Comparison of ENCODE assay signal across 8 cellular contexts in genomic region chr12:93572712-93573551, GRCh38. TPM values are rescaled to one million over a fixed set of nuclear protein-coding genes. Genes with fewer than 3 reads are reported as not detected.
DNase-seq lines count a peak whose midpoint lies in the region; ATAC-seq, FAIRE-seq and TF ChIP-seq lines count a peak whose summit lies in the region.

No MANE protein-coding gene starts in this region.

- no peak for TF ChIP-seq RAD21 in HepG2 (CRISPR knock-in tag; IDR thresholded peaks at IDR 0.05)

- in situ Hi-C loops in Panc1 (cut with HindIII; ENCODE audit: low pct_unique_long_range_greater_than_20kb, low sequenced_read_pairs): no loop called here
- in situ Hi-C loops in HepG2 (cut with HindIII; ENCODE audit: extremely low pct_ligation_motif_present, low pct_unique_long_range_greater_than_20kb): loop anchor here (5.0 kb wide), 2 partner anchors 169 to 529 kb away; no protein-coding TSS in a partner anchor

- no peaks in the 10 kb centered on the region for H3K27me3 ChIP-seq in Panc1 (ENCODE audit: control insufficient read depth, insufficient read depth, low read length)
- peaks cover 3 to 24% of the 10 kb centered on the region in 2 experiments; a peak in 4 of 5 replicates for H3K27me3 ChIP-seq in HepG2 (ENCODE audit: control insufficient read depth in 1 of 2, insufficient read depth in 2 of 2, low read length in 2 of 2)
- H3K27me3 ChIP-seq in WERI-Rb-1 (ENCODE audit: insufficient read depth, low read depth, severe bottlenecking): no peaks in the 10 kb centered on the region

- H3K27ac Mint-ChIP-seq in chondrocyte (ENCODE audit: unreplicated experiment): no peak overlapping the region
- H3K27ac Mint-ChIP-seq in stimulated activated memory B cell treated with anti-CD40 and anti-IgM and Interleukin-4, amounts not matched to agents 10 μg/mL and 1 μg/mL and 100 μg/mL, for 72 hours: peak overlapping the region; percentile 52

- no peak overlapping the region for H3K9ac ChIP-seq in HepG2 (ENCODE audit: insufficient read depth, low read depth, low read length)

- no peaks in the 10 kb centered on the region for H4K20me1 ChIP-seq in HepG2 (ENCODE audit: insufficient read depth, low read length)

- 98% methylated on average over 62 of the region's 75 CpGs for whole genome bisulfite sequencing in HepG2 (ENCODE audit: low lambda C conversion rate)

- intact Hi-C loops in Panc1 (cut with micrococcal nuclease; ENCODE audit: unreplicated experiment): no loop called here
- intact Hi-C loops in HepG2 (cut with micrococcal nuclease; ENCODE audit: unreplicated experiment): no loop called here

- H2AFZ ChIP-seq in HepG2 (ENCODE audit: low read length): no peak overlapping the region

- H3K27me3 Mint-ChIP-seq in chondrocyte (ENCODE audit: low read depth): peaks cover 6% of the 10 kb centered on the region
- peaks cover 38% of the 10 kb centered on the region for H3K27me3 Mint-ChIP-seq in stimulated activated memory B cell treated with anti-CD40 and anti-IgM and Interleukin-4, amounts not matched to agents 10 μg/mL and 1 μg/mL and 100 μg/mL, for 72 hours

- DNase-seq in DMS114 treated with DMSO at 0.1 percent for 48 hours (lab: John Stamatoyannopoulos, UW; ENCODE audit: unreplicated experiment) (peak; percentile 31), Panc1 (ENCODE audit: low read depth, low spot score) (no peak), chondrocyte (ENCODE audit: low spot score) (no peak), HepG2 (ENCODE audit: low spot score) (no peak), MV-4-11 (lab: John Stamatoyannopoulos, UW) (no peak), WERI-Rb-1 (no peak)

- H3K36me3 ChIP-seq in Panc1 (ENCODE audit: control insufficient read depth, insufficient read depth, low read length) (peaks cover 10% of the 10 kb centered on the region), HepG2 (replicated peaks in 1 of 2; ENCODE audit: control insufficient read depth in 1 of 2, insufficient read depth in 2 of 2, low read length in 2 of 2) (no peaks in the 10 kb centered on the region), WERI-Rb-1 (peaks cover 16% of the 10 kb centered on the region)

- peaks cover 19% of the 10 kb centered on the region for H3K4me1 ChIP-seq in Panc1 (ENCODE audit: control insufficient read depth, insufficient read depth, low read length)
- H3K4me1 ChIP-seq in HepG2 (ENCODE audit: insufficient read depth, low read length): peaks cover 16% of the 10 kb centered on the region

- H3K4me3 Mint-ChIP-seq in chondrocyte (ENCODE audit: unreplicated experiment): peak overlapping the region; percentile 73
- H3K4me3 Mint-ChIP-seq in stimulated activated memory B cell treated with anti-CD40 and anti-IgM and Interleukin-4, amounts not matched to agents 10 μg/mL and 1 μg/mL and 100 μg/mL, for 72 hours: peak overlapping the region; percentile 87

- ATAC-seq in Panc1 (no peak), HepG2 (no peak), GM21825 (IDR thresholded peaks at IDR 0.05; ENCODE audit: unreplicated experiment) (no peak)
- no peak for ATAC-seq in stimulated activated memory B cell treated with anti-CD40 and anti-IgM and Interleukin-4, amounts not matched to agents 10 μg/mL and 1 μg/mL and 100 μg/mL, for 72 hours

- no peaks in the 10 kb centered on the region for H3K9me3 Mint-ChIP-seq in chondrocyte (ENCODE audit: low read depth)
- H3K9me3 Mint-ChIP-seq in stimulated activated memory B cell treated with anti-CD40 and anti-IgM and Interleukin-4, amounts not matched to agents 10 μg/mL and 1 μg/mL and 100 μg/mL, for 72 hours: no peaks in the 10 kb centered on the region

- H3K4me2 ChIP-seq in HepG2 (ENCODE audit: low read depth, low read length): no peak overlapping the region

- CTCF ChIA-PET in Panc1 (lab: Charles Lee) (interaction anchor here (1.4 kb wide), 1 partner anchor 529 kb away, joined by 6 read pairs; no protein-coding TSS in a partner anchor), HepG2 (lab: Yijun Ruan, JAX; ENCODE audit: low intra/inter-chr PET ratio, low total read pairs) (no interaction called here)

- TF ChIP-seq POLR2A in HepG2 (IDR thresholded peaks at IDR 0.05; ENCODE audit: insufficient read depth in 1 of 2, low read depth in 2 of 2, low read length in 2 of 2): no peak

- TF ChIP-seq EP300 in HepG2 (IDR thresholded peaks at IDR 0.05; ENCODE audit: low read depth in 2 of 2, low read length in 2 of 2) (no peak), HepG2 (CRISPR knock-in tag; IDR thresholded peaks at IDR 0.05; ENCODE audit: borderline replicate concordance) (no peak)

- H3K9me3 ChIP-seq in Panc1 (ENCODE audit: control insufficient read depth, insufficient read depth, low read depth, low read length): no peaks in the 10 kb centered on the region
- H3K9me3 ChIP-seq in HepG2 (ENCODE audit: low read length): no peaks in the 10 kb centered on the region
- no peaks in the 10 kb centered on the region for H3K9me3 ChIP-seq in WERI-Rb-1 (ENCODE audit: severe bottlenecking)

- POLR2A ChIA-PET in Panc1 (lab: Charles Lee): interaction anchor here (0.6 to 0.7 kb wide), 5 partner anchors 23 to 1811 kb away, joined by 3 to 12 read pairs (median 3); no protein-coding TSS in a partner anchor
- POLR2A ChIA-PET in HepG2 (lab: Yijun Ruan, JAX): no interaction called here

- FAIRE-seq in HepG2 (lab: Jason Lieb, UNC): no peak

- peaks cover 17% of the 10 kb centered on the region for H3K4me1 Mint-ChIP-seq in chondrocyte (ENCODE audit: low read depth)
- H3K4me1 Mint-ChIP-seq in stimulated activated memory B cell treated with anti-CD40 and anti-IgM and Interleukin-4, amounts not matched to agents 10 μg/mL and 1 μg/mL and 100 μg/mL, for 72 hours: peaks cover 26% of the 10 kb centered on the region

- H3K27ac ChIP-seq in Panc1 (ENCODE audit: low read length): peak overlapping the region; percentile 75
- no peak overlapping the region for H3K27ac ChIP-seq in HepG2 (ENCODE audit: extremely low read length, insufficient read depth, low read length)
- no peak overlapping the region for H3K27ac ChIP-seq in WERI-Rb-1

- no peaks in the 10 kb centered on the region for H3K79me2 ChIP-seq in HepG2 (ENCODE audit: insufficient read depth, low read length)

- H3K4me3 ChIP-seq in Panc1 (ENCODE audit: low read depth in 2 of 2, low read length in 2 of 2): peak overlapping the region; percentile 71 to 96
- no peak overlapping the region for H3K4me3 ChIP-seq in HepG2 (replicated peaks in 1 of 3; ENCODE audit: insufficient read depth in 1 of 3, low read depth in 2 of 3, low read length in 3 of 3)
- no peak overlapping the region for H3K4me3 ChIP-seq in WERI-Rb-1 (ENCODE audit: low read depth, low read length)

- BruUV-seq in Panc1 (replicated peaks; lab: Mats Ljungman, UMichigan) (no TSS peak), HepG2 (replicated peaks; lab: Mats Ljungman, UMichigan) (no TSS peak)

- TF ChIP-seq CTCF in Panc1 (IDR thresholded peaks at IDR 0.05): no peak
- TF ChIP-seq CTCF in chondrocyte (IDR thresholded peaks at IDR 0.05): no peak
- no peak for TF ChIP-seq CTCF in HepG2 (CRISPR knock-in tag; IDR thresholded peaks at IDR 0.05)
- TF ChIP-seq CTCF in WERI-Rb-1 (IDR thresholded peaks at IDR 0.05; ENCODE audit: low read depth, low read length): no peak

- no peaks in the 10 kb centered on the region for H3K36me3 Mint-ChIP-seq in chondrocyte (ENCODE audit: low read depth)
- H3K36me3 Mint-ChIP-seq in stimulated activated memory B cell treated with anti-CD40 and anti-IgM and Interleukin-4, amounts not matched to agents 10 μg/mL and 1 μg/mL and 100 μg/mL, for 72 hours: no peaks in the 10 kb centered on the region

TF ChIP-seq in HepG2, 621 proteins besides CTCF, POLR2A, EP300 and RAD21:
- TF ChIP-seq ZNF225 (CRISPR knock-in tag; IDR thresholded peaks at IDR 0.05): no peak
- TF ChIP-seq ZBTB33 (CRISPR knock-in tag; IDR thresholded peaks at IDR 0.05): peak; percentile 66; the same call in 1 of the 2 replicates

RNA-seq across cellular contexts. Expression of gene SOCS2, which starts 0.5 kb away (rescaled TPM):
- 33.8 TPM for total RNA-seq in Panc1 (2021; ENCODE audit: unreplicated experiment)
- 16.7 TPM for polyA plus RNA-seq in Panc1 (2012; ENCODE audit: insufficient read length)
- total RNA-seq in chondrocyte: 2.9 to 8.8 TPM (median 4.9 TPM) in 3 replicates
- 1.5 and 2.4 TPM in 2 replicates for total RNA-seq in HepG2 (2016; rRNA removed; fragmentation: Illumina TruSeq; extraction: Trizol)
- total RNA-seq in HepG2 (2016; cell fraction: cytosol; rRNA removed; fragmentation: Illumina TruSeq; extraction: Trizol; ENCODE audit: low read depth): 0.53 and 0.61 TPM in 2 replicates
- total RNA-seq in HepG2 (2016; cell fraction: insoluble cytoplasmic fraction; rRNA removed; fragmentation: Illumina TruSeq; extraction: Trizol): 1.4 and 1.9 TPM in 2 replicates
- 1.4 and 2.1 TPM in 2 replicates for total RNA-seq in HepG2 (2016; cell fraction: membrane; rRNA removed; fragmentation: Illumina TruSeq; extraction: Trizol)
- 3.1 and 4.0 TPM in 2 replicates for total RNA-seq in HepG2 (2016; cell fraction: nucleus; rRNA removed; fragmentation: Illumina TruSeq; extraction: Trizol)
- polyA plus RNA-seq in HepG2 (2011; rRNA removed): 0.62 and 0.89 TPM in 2 replicates
- 0.51 and 0.54 TPM in 2 replicates for polyA plus RNA-seq in HepG2 (2011; cell fraction: cytosol; rRNA removed)
- 1.6 and 1.9 TPM in 2 replicates for polyA plus RNA-seq in HepG2 (2011; cell fraction: nucleus; rRNA removed)
- polyA plus RNA-seq in HepG2 (2012): 0.39 and 0.57 TPM in 2 replicates
- 0.50 and 0.75 TPM in 2 replicates for polyA plus RNA-seq in HepG2 (2016; cell fraction: cytosol; fragmentation: Illumina TruSeq; extraction: Trizol; ENCODE audit: low read depth)
- polyA plus RNA-seq in HepG2 (2016; cell fraction: insoluble cytoplasmic fraction; fragmentation: Illumina TruSeq; extraction: Trizol; ENCODE audit: low read depth): 2.4 and 2.5 TPM in 2 replicates
- polyA plus RNA-seq in HepG2 (2016; cell fraction: membrane; fragmentation: Illumina TruSeq; extraction: Trizol; ENCODE audit: low read depth): 2.0 and 2.7 TPM in 2 replicates
- polyA plus RNA-seq in HepG2 (2016; cell fraction: nucleus; fragmentation: Illumina TruSeq; extraction: Trizol; ENCODE audit: insufficient read depth, low read depth): 4.5 and 5.6 TPM in 2 replicates
- polyA minus RNA-seq in HepG2 (2011; rRNA and poly(A)+ RNA removed; ENCODE audit: low replicate concordance): 0.60 and 0.96 TPM in 2 replicates
- 1.2 TPM in 1 of 2 replicates, not detected in the other for polyA minus RNA-seq in HepG2 (2011; cell fraction: cytosol; rRNA and poly(A)+ RNA removed)
- 1.8 and 1.9 TPM in 2 replicates for polyA minus RNA-seq in HepG2 (2011; cell fraction: nucleus; rRNA and poly(A)+ RNA removed)

Comparison
In these comparisons a context has a peak if more than half of its experiments do, and no peak if none do; other contexts are left out.
1. H3K4me3 ChIP-seq: peak in Panc1 (2 of 2); none in HepG2 (0 of 3) and WERI-Rb-1 (single experiment).